8 cellular contexts compared by ENCODE assay signal in genomic region chr13:112606125-112607001, GRCh38. TPM values are rescaled to one million over a fixed set of nuclear protein-coding genes. Genes with fewer than 3 reads are reported as not detected.
DNase-seq lines count a peak whose midpoint lies in the region; TF ChIP-seq lines count a peak whose summit lies in the region.

No MANE protein-coding gene starts in this region.

- TF ChIP-seq POLR2A in stomach (IDR thresholded peaks at IDR 0.05), result no peak

- H3K4me2 ChIP-seq in GM23248 (ENCODE audit: unreplicated experiment), result peak overlapping the region; percentile 92
- peak overlapping the region; percentile 76 for H3K4me2 ChIP-seq in neural progenitor cell

- H3K9me3 ChIP-seq in GM23248 (ENCODE audit: low read depth) (no peaks in the 10 kb centered on the region), neural progenitor cell (ENCODE audit: low read depth) (no peaks in the 10 kb centered on the region), stomach (no peaks in the 10 kb centered on the region)

- H3K79me2 ChIP-seq in GM23248 (ENCODE audit: insufficient read depth) (no peaks in the 10 kb centered on the region), neural progenitor cell (ENCODE audit: low read depth) (no peaks in the 10 kb centered on the region)

- H3K27ac Mint-ChIP-seq in neural progenitor cell, result peak overlapping the region; percentile 67

- no peak for TF ChIP-seq EP300 in stomach (IDR thresholded peaks at IDR 0.05)

- H3K27ac ChIP-seq in GM23248 (peak overlapping the region; percentile 36), neural progenitor cell (no peak overlapping the region), stomach (peak overlapping the region; percentile 46 to 77 (median 72))

- 1% methylated on average over 43 to 44 of the region's 44 CpGs for WGBS in GM23248 (ENCODE audit: low coverage in 1 of 2, low lambda C conversion rate in 2 of 2, missing lambda C conversion rate in 2 of 2), 2 experiments
- 2 to 4% (median 3%) methylated on average over 37 to 44 of the region's 44 CpGs for WGBS in stomach, 5 donors

- peaks cover 8% of the 10 kb centered on the region for H3K27me3 Mint-ChIP-seq in neural progenitor cell (ENCODE audit: insufficient read depth, low read depth)

- H3K36me3 ChIP-seq in GM23248 (ENCODE audit: low read depth) (no peaks in the 10 kb centered on the region), neural progenitor cell (no peaks in the 10 kb centered on the region), stomach (no peaks in the 10 kb centered on the region)

- H3K4me1 ChIP-seq in GM23248 (ENCODE audit: insufficient read depth), result 0 out of 2 replicates have a peak, but pooled peaks cover 3% of the 10 kb centered on the region
- peaks cover 9% of the 10 kb centered on the region for H3K4me1 ChIP-seq in neural progenitor cell
- peaks cover 5 to 22% (median 13%) of the 10 kb centered on the region in 4 donors for H3K4me1 ChIP-seq in stomach

- H4K20me1 ChIP-seq in GM23248 (ENCODE audit: insufficient read depth) (no peaks in the 10 kb centered on the region), neural progenitor cell (ENCODE audit: low read depth) (no peaks in the 10 kb centered on the region)

- H3K27me3 ChIP-seq in GM23248 (replicated peaks; ENCODE audit: insufficient read depth) (peaks cover 26% of the 10 kb centered on the region), neural progenitor cell (no peaks in the 10 kb centered on the region), stomach (peaks cover 0 to 4% (median 0%) of the 10 kb centered on the region in 3 donors)

- in situ Hi-C loops in GM23248 (cut with MboI), result loop anchor here (10.0 kb wide), 1 partner anchor 1132 kb away; no protein-coding TSS in a partner anchor

- peaks cover 12% of the 10 kb centered on the region for H3K4me1 Mint-ChIP-seq in neural progenitor cell

- intact Hi-C loops in stomach (cut with DNase I; ENCODE audit: low total_unique reads), result loop anchor here (10.0 kb wide), 1 partner anchor 1132 kb away; no protein-coding TSS in a partner anchor

- H3K9me3 Mint-ChIP-seq in neural progenitor cell, result peaks cover 3% of the 10 kb centered on the region

- H3K4me3 ChIP-seq in GM23248 (peak overlapping the region; percentile 76), foreskin fibroblast (ENCODE audit: low read depth in 1 of 2, low read length in 2 of 2) (peak overlapping the region; percentile 79 to 82), neural progenitor cell (peak overlapping the region; percentile 46), stomach (peak overlapping the region; percentile 38 to 50 (median 41))

- peak overlapping the region; percentile 75 for H3K9ac ChIP-seq in GM23248
- no peak overlapping the region for H3K9ac ChIP-seq in neural progenitor cell

- no peaks in the 10 kb centered on the region for H3K36me3 Mint-ChIP-seq in neural progenitor cell

- DNase-seq in EL, result peak; percentile 86
- peak; percentile 95 for DNase-seq in GM23248
- DNase-seq in Kasumi-1 (lab: John Stamatoyannopoulos, UW), result peak; percentile 83
- DNase-seq in SHP77 treated with DMSO at 0.1 percent for 48 hours (lab: John Stamatoyannopoulos, UW), result peak; percentile 90
- peak; percentile 80 for DNase-seq in activated gamma-delta T cell treated with Interleukin-2 at 50 U/mL for 16 hours
- DNase-seq in foreskin fibroblast, result peak; percentile 88 to 97
- DNase-seq in neural progenitor cell (ENCODE audit: low spot score), result peak; percentile 96
- DNase-seq in stomach, result peak; percentile 95

- H3K4me3 Mint-ChIP-seq in neural progenitor cell, result peak overlapping the region; percentile 82

- H3F3A ChIP-seq in GM23248 (ENCODE audit: insufficient read depth) (no peaks in the 10 kb centered on the region), neural progenitor cell (ENCODE audit: low read depth) (peaks cover 15% of the 10 kb centered on the region)

- TF ChIP-seq CTCF in foreskin fibroblast (IDR thresholded peaks at IDR 0.05; ENCODE audit: low read depth, low read length) (peak; percentile 88), neural progenitor cell (IDR thresholded peaks at IDR 0.05) (peak; percentile 95), stomach (IDR thresholded peaks at IDR 0.05) (peak in 5 of 7 experiments; percentile 85 to 96 (median 92))

- no peaks in the 10 kb centered on the region for H3K9me2 ChIP-seq in GM23248 (ENCODE audit: insufficient read depth)

- H2AFZ ChIP-seq in GM23248 (peak overlapping the region; percentile 95), neural progenitor cell (replicated peaks) (peak overlapping the region; percentile 94)

RNA-seq across cellular contexts. Expression of gene TUBGCP3, which starts 18.4 kb away (rescaled TPM):
- total RNA-seq in GM23248 (2014; rRNA removed; shearing (Covaris generic)), result 12.0 TPM in 2 replicates
- 12.2 and 13.1 TPM in 2 replicates for polyA plus RNA-seq in GM23248 (2016; fragmentation: Nextera tagmentation; extraction: Ambion mirVana)
- total RNA-seq in neural progenitor cell (ENCODE audit: low replicate concordance), result 33.6 and 34.6 TPM in 2 replicates
- total RNA-seq in stomach, result 10 to 100 TPM; 10.7 to 49.6 (median 46.4) TPM
- polyA plus RNA-seq in stomach, result 1 to 10 TPM; 7.8 to 9.5 (median 9.0) TPM
